ENCODE assay signal across 11 cellular contexts in genomic region chr12:30965613-30965985, GRCh38. TPM values are rescaled to one million over a fixed set of nuclear protein-coding genes. Genes with fewer than 3 reads are reported as not detected.
A peak's percentile ranks its signal among the peaks of the same experiment; 100 is the strongest.
DNase-seq lines count a peak whose midpoint lies in the region; ATAC-seq and TF ChIP-seq lines count a peak whose summit lies in the region.
"Had no signal": no experiment of that assay in that cellular context is flagged by ENCODE, and none has a peak within 500 bp of the region (broad histone marks: within the 10 kb centered on the region; RNA-seq: fewer than 3 reads in every experiment).

No MANE protein-coding gene starts in this region.

- H3K27me3 Mint-ChIP-seq in Calu3 (ENCODE audit: unreplicated experiment) (peaks cover 100% of the 10 kb centered on the region), chondrocyte (ENCODE audit: low read depth) (peaks cover 45% of the 10 kb centered on the region)

- no peak overlapping the region for H3K27ac Mint-ChIP-seq in Calu3 (ENCODE audit: unreplicated experiment)
- H3K27ac Mint-ChIP-seq in chondrocyte (ENCODE audit: unreplicated experiment), result no peak overlapping the region
- H3K27ac Mint-ChIP-seq: natural killer cell had no signal

- BruUV-seq in Calu3 (replicated peaks; lab: Mats Ljungman, UMichigan), result no TSS peak

- no peak for TF ChIP-seq CTCF in Calu3 (IDR thresholded peaks at IDR 0.05; ENCODE audit: unreplicated experiment)
- TF ChIP-seq CTCF in chondrocyte (IDR thresholded peaks at IDR 0.05), result peak; percentile 52

- CTCF ChIA-PET in Calu3 (lab: Charles Lee), result interaction anchor here (0.7 kb wide), 3 partner anchors 109 to 157 kb away, joined by 3 to 7 read pairs (median 3); no protein-coding TSS in a partner anchor

- H3K4me1 Mint-ChIP-seq in Calu3 (ENCODE audit: low read depth, unreplicated experiment) (peaks cover 4% of the 10 kb centered on the region), chondrocyte (ENCODE audit: low read depth) (peaks cover 7% of the 10 kb centered on the region)
- H3K4me1 Mint-ChIP-seq: natural killer cell had no signal

- no peak for ATAC-seq in GM21717 (IDR thresholded peaks at IDR 0.05; ENCODE audit: unreplicated experiment)
- no peak for ATAC-seq in GM21825 (IDR thresholded peaks at IDR 0.05; ENCODE audit: unreplicated experiment)
- ATAC-seq: natural killer cell had no signal

- intact Hi-C loops in Calu3 (cut with micrococcal nuclease; ENCODE audit: unreplicated experiment), result no loop called here

- H3K36me3 Mint-ChIP-seq in Calu3 (ENCODE audit: insufficient read depth, unreplicated experiment) (no peaks in the 10 kb centered on the region), chondrocyte (ENCODE audit: low read depth) (no peaks in the 10 kb centered on the region)
- H3K36me3 Mint-ChIP-seq: natural killer cell had no signal

- DNase-seq in Calu3 (peak; percentile 50), LoVo (ENCODE audit: low spot score) (peak; percentile 42), chondrocyte (ENCODE audit: low spot score) (peak; percentile 40), lung microvascular endothelial cell (ENCODE audit: low read depth in 2 of 2) (peak; percentile 26 to 54), AG08396 (ENCODE audit: low spot score) (no peak), A172 (ENCODE audit: low spot score) (no peak)
- DNase-seq: natural killer cell; stimulated activated CD8-positive, alpha-beta memory T cell treated with anti-CD3 and anti-CD28 coated beads, Interleukin-4, amount 100 ng/mL, for 48 hours had no signal

- H3K9me3 Mint-ChIP-seq in Calu3 (ENCODE audit: low read depth, unreplicated experiment), result no peaks in the 10 kb centered on the region
- no peaks in the 10 kb centered on the region for H3K9me3 Mint-ChIP-seq in chondrocyte (ENCODE audit: low read depth)
- H3K9me3 Mint-ChIP-seq: natural killer cell had no signal

- no peak overlapping the region for H3K4me3 Mint-ChIP-seq in Calu3 (ENCODE audit: low read depth, unreplicated experiment)
- no peak overlapping the region for H3K4me3 Mint-ChIP-seq in chondrocyte (ENCODE audit: unreplicated experiment)
- H3K4me3 Mint-ChIP-seq: natural killer cell had no signal

RNA-seq across cellular contexts. Expression of gene TSPAN11, which starts 39.1 kb away (rescaled TPM):
- total RNA-seq in Calu3 (2022) (not detected in 2 replicates), chondrocyte (0.87 to 1.9 TPM (median 0.95 TPM) in 3 replicates), lung microvascular endothelial cell (5.0 and 5.7 TPM in 2 replicates)
- not detected in 2 replicates for total RNA-seq in A172 (2014; rRNA removed; shearing (Covaris generic))
- total RNA-seq: natural killer cell; T-helper 2 cell treated with Interferon-gamma antibody and Interleukin-4, amounts not matched to agents 100 ng/mL and 5 ng/mL, for 36 hours had no signal

Comparison
In these comparisons a context has a peak if more than half of its experiments do, and no peak if none do; other contexts are left out.
1. DNase-seq: peak in Calu3 (single experiment), LoVo (single experiment), chondrocyte (single experiment) and lung microvascular endothelial cell (2 of 2); none in AG08396 (single experiment) and A172 (single experiment).